Comparison of ENCODE assay signal across 8 cellular contexts in genomic region chr3:156676467-156677119, GRCh38. TPM values are rescaled to one million over a fixed set of nuclear protein-coding genes. Genes with fewer than 3 reads are reported as not detected.
DNase-seq lines count a peak whose midpoint lies in the region; ATAC-seq, FAIRE-seq and TF ChIP-seq lines count a peak whose summit lies in the region.

No MANE protein-coding gene starts in this region.

- peak overlapping the region; percentile 73 to 96 (median 88); a peak in 19 of 20 replicates for H3K4me3 ChIP-seq in BLaER1 treated with 17β-estradiol and CSF1 and Interleukin-3, amounts not matched to agents 10 nM and 100 nM
- H3K4me3 ChIP-seq in IMR-90 (ENCODE audit: insufficient read depth, low read depth, low read length) (peak overlapping the region; percentile 71), K562 (peak overlapping the region; percentile 89), muscle layer of colon (ENCODE audit: low read depth in 1 of 2, low read length in 2 of 2) (peak overlapping the region in 1 of 2 donors; percentile 77)

- no peak overlapping the region for H4K8ac ChIP-seq in IMR-90 (ENCODE audit: low read depth in 2 of 2, low read length in 2 of 2)

- no peak overlapping the region for H2AK9ac ChIP-seq in IMR-90 (replicated peaks; ENCODE audit: low read depth, low read length, poor library complexity)

- peaks cover 25 to 54% (median 33%) of the 10 kb centered on the region in 10 experiments for H3K4me1 ChIP-seq in BLaER1 treated with 17β-estradiol and CSF1 and Interleukin-3, amounts not matched to agents 10 nM and 100 nM
- peaks cover 13% of the 10 kb centered on the region for H3K4me1 ChIP-seq in IMR-90 (ENCODE audit: control insufficient read depth, insufficient read depth, low read length)
- H3K4me1 ChIP-seq in K562 (replicated peaks in 1 of 2; ENCODE audit: control insufficient read depth in 2 of 2, insufficient read depth in 2 of 2, low read length in 2 of 2) = peaks cover 21 to 45% of the 10 kb centered on the region in 2 experiments; a peak in 4 of 5 replicates
- peaks cover 41% of the 10 kb centered on the region for H3K4me1 ChIP-seq in muscle layer of colon (ENCODE audit: insufficient read depth, low read length)

- ATAC-seq in IMR-90 (ENCODE audit: low read depth) = no peak
- ATAC-seq in K562 = no peak
- ATAC-seq in GM19463 (IDR thresholded peaks at IDR 0.05; ENCODE audit: unreplicated experiment) = no peak
- no peak for ATAC-seq in GM18858 (IDR thresholded peaks at IDR 0.05; ENCODE audit: unreplicated experiment)
- no peak for ATAC-seq in HG03469 (IDR thresholded peaks at IDR 0.05; ENCODE audit: unreplicated experiment)

- in situ Hi-C loops in IMR-90 (cut with MboI; ENCODE audit: low sequenced_read_pairs) (no loop called here), K562 (cut with MboI) (loop anchor here (25.0 kb wide), 1 partner anchor 539 kb away; no protein-coding TSS in a partner anchor)

- H3K27me3 ChIP-seq in BLaER1 treated with 17β-estradiol and CSF1 and Interleukin-3, amounts not matched to agents 10 nM and 100 nM = no peaks in the 10 kb centered on the region
- no peaks in the 10 kb centered on the region for H3K27me3 ChIP-seq in IMR-90 (ENCODE audit: control insufficient read depth, insufficient read depth, low read length)
- H3K27me3 ChIP-seq in K562 (ENCODE audit: control insufficient read depth in 2 of 2, insufficient read depth in 2 of 2, low read length in 2 of 2) = no peaks in the 10 kb centered on the region
- H3K27me3 ChIP-seq in muscle layer of colon (ENCODE audit: control insufficient read depth in 1 of 2, insufficient read depth in 2 of 2, low read length in 2 of 2) = no peaks in the 10 kb centered on the region

- no peak for TF ChIP-seq EP300 in K562 (IDR thresholded peaks at IDR 0.05; ENCODE audit: low read length)

- WGBS in IMR-90 (ENCODE audit: extremely low coverage in 2 of 2, insufficient read length in 1 of 2), 2 experiments = no CpG with 5 or more reads among the region's 4 CpGs
- WGBS in K562 (ENCODE audit: insufficient coverage, low coverage, missing lambda C conversion rate) = 27% methylated on average over 4 of the region's 4 CpGs

- peak overlapping the region; percentile 82 for H3K23ac ChIP-seq in IMR-90 (ENCODE audit: low read depth, low read length)

- no peak for TF ChIP-seq POLR2A in IMR-90 (IDR thresholded peaks at IDR 0.05; ENCODE audit: low read depth, low read length)
- TF ChIP-seq POLR2A in K562 (conservative IDR thresholded peaks at IDR 0.05) = no peak

- H3K79me2 ChIP-seq in K562 (ENCODE audit: control insufficient read depth, insufficient read depth, low read length) = peaks cover 70% of the 10 kb centered on the region

- H3K56ac ChIP-seq in IMR-90 (ENCODE audit: extremely low read depth, insufficient read depth, low read length) = no peak overlapping the region

- FAIRE-seq in K562 (lab: Jason Lieb, UNC) = no peak

- H3K9me3 ChIP-seq in BLaER1 treated with 17β-estradiol and CSF1 and Interleukin-3, amounts not matched to agents 10 nM and 100 nM (replicated peaks in 1 of 11) = no peaks in the 10 kb centered on the region
- no peaks in the 10 kb centered on the region for H3K9me3 ChIP-seq in IMR-90 (ENCODE audit: control insufficient read depth, insufficient read depth, low read length)
- no peaks in the 10 kb centered on the region; the same call in 1 of the 2 replicates for H3K9me3 ChIP-seq in K562 (replicated peaks; ENCODE audit: control insufficient read depth, insufficient read depth, low read depth, low read length)
- H3K9me3 ChIP-seq in muscle layer of colon (ENCODE audit: low read length) = no peaks in the 10 kb centered on the region

- H3K4ac ChIP-seq in IMR-90 (ENCODE audit: low read depth, low read length) = 0 out of 2 replicates have a peak overlapping the region, but pooled peaks have one; percentile 5

- H2BK5ac ChIP-seq in IMR-90 (ENCODE audit: low read depth, low read length, poor library complexity, severe bottlenecking) = peak overlapping the region; percentile 49

- intact Hi-C loops in IMR-90 (cut with micrococcal nuclease) = loop anchor here (5.0 kb wide), 2 partner anchors 76 to 524 kb away; no protein-coding TSS in a partner anchor
- intact Hi-C loops in K562 (cut with micrococcal nuclease) = loop anchor here (5.0 to 10.0 kb wide), 3 partner anchors 136 to 212 kb away; partner anchors contain the start of gene LEKR1

- H2AK5ac ChIP-seq in IMR-90 (ENCODE audit: low read depth, low read length) = peak overlapping the region; percentile 57; the same call in 1 of the 2 replicates

- CTCF ChIA-PET in IMR-90 (lab: Yijun Ruan, JAX) (interaction anchor here (0.7 to 1.3 kb wide), 3 partner anchors 406 to 461 kb away, joined by 3 to 5 read pairs (median 3); no protein-coding TSS in a partner anchor), K562 (lab: Yijun Ruan, JAX; ENCODE audit: low intra/inter-chr PET ratio) (no interaction called here)

- POLR2A ChIA-PET in IMR-90 (lab: Charles Lee; ENCODE audit: unreplicated experiment) = no interaction called here
- POLR2A ChIA-PET in K562 (lab: Yijun Ruan, JAX) = interaction anchor here (1.0 to 5.0 kb wide), 5 partner anchors 13 to 495 kb away, joined by 3 to 27 read pairs (median 14); partner anchors contain the start of gene SSR3

- peaks cover 0 to 36% of the 10 kb centered on the region in 2 experiments; a peak in 2 of 4 replicates for H3K79me1 ChIP-seq in IMR-90 (ENCODE audit: low read depth in 1 of 2, low read length in 2 of 2)

- no peak overlapping the region for H2BK20ac ChIP-seq in IMR-90 (ENCODE audit: low read depth, low read length)

- H2AFZ ChIP-seq in IMR-90 (replicated peaks; ENCODE audit: low read length, poor library complexity) = no peak overlapping the region
- no peak overlapping the region for H2AFZ ChIP-seq in K562 (ENCODE audit: low read depth, low read length)

- TF ChIP-seq RAD21 in IMR-90 (IDR thresholded peaks at IDR 0.05; ENCODE audit: low read length) (no peak), K562 (CRISPR knock-in tag; conservative IDR thresholded peaks at IDR 0.05 in 1 of 2, IDR thresholded peaks at IDR 0.05 in 1 of 2) (no peak)

- H4K5ac ChIP-seq in IMR-90 (ENCODE audit: low read depth, low read length) = no peak overlapping the region

- peak overlapping the region; percentile 76; the same call in 1 of the 2 replicates for H3K14ac ChIP-seq in IMR-90 (replicated peaks; ENCODE audit: low read depth, low read length)

- peaks cover 3 to 68% (median 52%) of the 10 kb centered on the region in 11 experiments; a peak in 18 of 22 replicates for H4K20me1 ChIP-seq in BLaER1 treated with 17β-estradiol and CSF1 and Interleukin-3, amounts not matched to agents 10 nM and 100 nM
- H4K20me1 ChIP-seq in IMR-90 (ENCODE audit: insufficient read depth, low read length) (peaks cover 56% of the 10 kb centered on the region), K562 (replicated peaks; ENCODE audit: control insufficient read depth, insufficient read depth, low read length) (peaks cover 44% of the 10 kb centered on the region)

- BruUV-seq in IMR-90 (replicated peaks; lab: Mats Ljungman, UMichigan) = TSS peak; percentile 32
- no TSS peak for BruUV-seq in K562 (replicated peaks; lab: Mats Ljungman, UMichigan)

- H3K9me1 ChIP-seq in IMR-90 (ENCODE audit: insufficient read depth, low read length) (peaks cover 18% of the 10 kb centered on the region), K562 (ENCODE audit: control insufficient read depth, insufficient read depth, low read length) (no peaks in the 10 kb centered on the region)

- H3K36me3 ChIP-seq in BLaER1 treated with 17β-estradiol and CSF1 and Interleukin-3, amounts not matched to agents 10 nM and 100 nM = peaks cover 31 to 43% (median 36%) of the 10 kb centered on the region in 11 experiments
- H3K36me3 ChIP-seq in IMR-90 (ENCODE audit: control insufficient read depth, insufficient read depth, low read length) (peaks cover 16% of the 10 kb centered on the region), K562 (ENCODE audit: control insufficient read depth, insufficient read depth, low read length) (peaks cover 45% of the 10 kb centered on the region), muscle layer of colon (ENCODE audit: insufficient read depth, low read length) (peaks cover 8% of the 10 kb centered on the region)

- H3K4me2 ChIP-seq in BLaER1 treated with 17β-estradiol and CSF1 and Interleukin-3, amounts not matched to agents 10 nM and 100 nM = peak overlapping the region; percentile 76 to 94 (median 89)
- H3K4me2 ChIP-seq in IMR-90 (ENCODE audit: low read depth, low read length) (peak overlapping the region; percentile 94), K562 (ENCODE audit: insufficient read depth, low read length) (peak overlapping the region; percentile 91)

- no peak for TF ChIP-seq CTCF in IMR-90 (conservative IDR thresholded peaks at IDR 0.05; ENCODE audit: low read depth, low read length)
- no peak for TF ChIP-seq CTCF in K562 (IDR thresholded peaks at IDR 0.05 in 2 of 3, conservative IDR thresholded peaks at IDR 0.05 in 1 of 3; ENCODE audit: insufficient read depth in 2 of 3, low read depth in 1 of 3, low read length in 3 of 3)

- H2BK120ac ChIP-seq in IMR-90 (ENCODE audit: low read depth, low read length) = no peak overlapping the region

- H3K18ac ChIP-seq in IMR-90 (ENCODE audit: low read depth, low read length) = no peak overlapping the region

- no peak overlapping the region for H2BK15ac ChIP-seq in IMR-90 (ENCODE audit: low read depth, low read length)

- DNase-seq in IMR-90 = peak; percentile 50
- DNase-seq in K562 (ENCODE audit: extremely low read depth in 1 of 4, low spot score in 3 of 4) = no peak
- DNase-seq in hepatic stellate cell (ENCODE audit: low spot score) = no peak

- peak overlapping the region in 10 of 11 experiments; percentile 82 to 96 (median 90); a peak in 13 of 22 replicates for H3K9ac ChIP-seq in BLaER1 treated with 17β-estradiol and CSF1 and Interleukin-3, amounts not matched to agents 10 nM and 100 nM
- peak overlapping the region; percentile 83; the same call in 1 of the 2 replicates for H3K9ac ChIP-seq in IMR-90 (ENCODE audit: low read depth, low read length)
- peak overlapping the region in 1 of 2 experiments; percentile 78; a peak in 2 of 4 replicates for H3K9ac ChIP-seq in K562 (ENCODE audit: insufficient read depth in 1 of 2, low read depth in 2 of 2, low read length in 2 of 2)
- H3K9ac ChIP-seq in muscle layer of colon (ENCODE audit: low read length) = no peak overlapping the region

- peak overlapping the region in 3 of 11 experiments; percentile 90 to 94 (median 93); a peak in 4 of 22 replicates for H3K27ac ChIP-seq in BLaER1 treated with 17β-estradiol and CSF1 and Interleukin-3, amounts not matched to agents 10 nM and 100 nM
- no peak overlapping the region for H3K27ac ChIP-seq in IMR-90 (ENCODE audit: insufficient read depth, low read length)
- no peak overlapping the region for H3K27ac ChIP-seq in K562 (ENCODE audit: extremely low read depth, low read depth, low read length)
- H3K27ac ChIP-seq in muscle layer of colon (ENCODE audit: low read depth, low read length) = peak overlapping the region; percentile 60

- no peak overlapping the region; the same call in 1 of the 2 replicates for H4K91ac ChIP-seq in IMR-90 (ENCODE audit: insufficient read depth, low read depth, low read length)

- dilution Hi-C loops in IMR-90 (cut with HindIII; ENCODE audit: low sequenced_read_pairs, unreplicated experiment) = no loop called here

RNA-seq across cellular contexts. Expression of gene TIPARP, which starts 2.2 kb away (rescaled TPM):
- total RNA-seq in IMR-90 (2012; rRNA removed) (70.8 and 76.4 TPM in 2 replicates), K562 (2014; rRNA removed) (15.1 and 15.8 TPM in 2 replicates), K562 (2014; rRNA removed; fragmentation: Illumina TruSeq; extraction: Trizol) (23.6 and 27.5 TPM in 2 replicates), K562 (2015; rRNA removed; fragmentation: Illumina TruSeq; extraction: Trizol) (29.4 TPM in 2 replicates), K562 (2021) (14.6 and 16.1 TPM in 2 replicates)
- polyA plus RNA-seq in IMR-90 (2012; rRNA removed) (11.5 and 12.6 TPM in 2 replicates), K562 (2011; rRNA removed) (11.9 and 12.2 TPM in 2 replicates), K562 (2014; fragmentation: Illumina TruSeq; extraction: Trizol) (18.3 and 20.4 TPM in 2 replicates), K562 (2014; fragmentation: Nextera tagmentation; extraction: Ambion mirVana) (1 to 10 TPM; 2.4 to 3.5 TPM), K562 (2014; rRNA removed) (8.3 and 9.8 TPM in 2 replicates)
- polyA plus RNA-seq in IMR-90 (2012; cell fraction: cytosol; rRNA removed) = 3.2 and 3.7 TPM in 2 replicates
- 3.3 and 39.5 TPM in 2 replicates for polyA plus RNA-seq in IMR-90 (2012; cell fraction: nucleus; rRNA removed; ENCODE audit: low replicate concordance)
- total RNA-seq in K562 (2011; cell fraction: chromatin; rRNA removed; ENCODE audit: low replicate concordance) = 28.7 and 54.2 TPM in 2 replicates
- 10.3 and 12.6 TPM in 2 replicates for total RNA-seq in K562 (2011; cell fraction: nucleolus; rRNA removed)
- 17.4 and 19.8 TPM in 2 replicates for total RNA-seq in K562 (2011; cell fraction: nucleoplasm; rRNA removed)
- 3.2 and 4.4 TPM in 2 replicates for polyA plus RNA-seq in K562 (2011; cell fraction: cytosol; rRNA removed)
- polyA plus RNA-seq in K562 (2011; cell fraction: nucleus; rRNA removed) = 9.7 and 13.4 TPM in 2 replicates
- polyA plus RNA-seq in K562 (2012) = 15.9 and 21.4 TPM in 2 replicates
- polyA minus RNA-seq in K562 (2011; rRNA and poly(A)+ RNA removed) = 16.7 and 20.8 TPM in 2 replicates
- 9.1 and 11.1 TPM in 2 replicates for polyA minus RNA-seq in K562 (2011; cell fraction: cytosol; rRNA and poly(A)+ RNA removed)
- polyA minus RNA-seq in K562 (2011; cell fraction: nucleus; rRNA and poly(A)+ RNA removed) = 17.1 and 47.2 TPM in 2 replicates
